1 cellular context compared by ENCODE assay signal in genomic region chr14:75126679-75127473, GRCh38.
A peak's percentile ranks its signal among the peaks of the same experiment; 100 is the strongest.
TF ChIP-seq lines count a peak whose summit lies in the region.

Gene NEK9, minus strand, starts transcription at chr14:75127048. Its CDS starts 127 bp downstream, at chr14:75126921.

TF ChIP-seq in H1, 55 proteins besides CTCF, POLR2A, EP300 and RAD21 (continued from another document):
- TF ChIP-seq KDM5A (IDR thresholded peaks at IDR 0.05; ENCODE audit: low read length) (0 out of 2 replicates have a peak, but pooled peaks have one; percentile 57), SP2 (IDR thresholded peaks at IDR 0.05; ENCODE audit: low read length) (no peak), TAF7 (optimal IDR thresholded peaks at IDR 0.05; ENCODE audit: borderline replicate concordance, low read depth, low read length) (peak; percentile 83), TAF1 (IDR thresholded peaks at IDR 0.05; ENCODE audit: low read depth, low read length) (peak; percentile 89), ASH2L (IDR thresholded peaks at IDR 0.05; ENCODE audit: low read length) (peak; percentile 98), CHD2 (IDR thresholded peaks at IDR 0.05; ENCODE audit: low read length) (0 out of 2 replicates have a peak, but pooled peaks have one; percentile 62), KDM4A (IDR thresholded peaks at IDR 0.05; ENCODE audit: low read depth, low read length, severe bottlenecking) (peak; percentile 96), GTF2F1 (IDR thresholded peaks at IDR 0.05; ENCODE audit: borderline replicate concordance, low read depth, low read length) (0 out of 2 replicates have a peak, but pooled peaks have one; percentile 18), SP1 (IDR thresholded peaks at IDR 0.05; ENCODE audit: low read depth, low read length) (no peak), GABPA (IDR thresholded peaks at IDR 0.05; ENCODE audit: borderline replicate concordance, insufficient read depth, low read length) (peak; percentile 96), RNF2 (IDR thresholded peaks at IDR 0.05; ENCODE audit: borderline replicate concordance, low read depth, low read length, missing control alignments, poor library complexity, severe bottlenecking) (no peak), POLR2AphosphoS5 (IDR thresholded peaks at IDR 0.05; ENCODE audit: low read depth, low read length) (peak; percentile 92), SRF (IDR thresholded peaks at IDR 0.05; ENCODE audit: low read depth, low read length) (no peak), JUN (IDR thresholded peaks at IDR 0.05; ENCODE audit: low read depth, low read length) (no peak), BCL11A (IDR thresholded peaks at IDR 0.05; ENCODE audit: low read depth in 2 of 2, low read length in 2 of 2) (no peak), PHF8 (conservative IDR thresholded peaks at IDR 0.05; ENCODE audit: low read depth, low read length) (peak; percentile 96), SP4 (IDR thresholded peaks at IDR 0.05; ENCODE audit: low read length) (0 out of 2 replicates have a peak, but pooled peaks have one; percentile 32), SAP30 (IDR thresholded peaks at IDR 0.05; ENCODE audit: insufficient read depth, insufficient replicate concordance, low read length) (peak; percentile 51), POU5F1 (IDR thresholded peaks at IDR 0.05; ENCODE audit: low read depth, low read length) (no peak), BACH1 (IDR thresholded peaks at IDR 0.05; ENCODE audit: low read length) (no peak)
- TF ChIP-seq, protein P1, sequence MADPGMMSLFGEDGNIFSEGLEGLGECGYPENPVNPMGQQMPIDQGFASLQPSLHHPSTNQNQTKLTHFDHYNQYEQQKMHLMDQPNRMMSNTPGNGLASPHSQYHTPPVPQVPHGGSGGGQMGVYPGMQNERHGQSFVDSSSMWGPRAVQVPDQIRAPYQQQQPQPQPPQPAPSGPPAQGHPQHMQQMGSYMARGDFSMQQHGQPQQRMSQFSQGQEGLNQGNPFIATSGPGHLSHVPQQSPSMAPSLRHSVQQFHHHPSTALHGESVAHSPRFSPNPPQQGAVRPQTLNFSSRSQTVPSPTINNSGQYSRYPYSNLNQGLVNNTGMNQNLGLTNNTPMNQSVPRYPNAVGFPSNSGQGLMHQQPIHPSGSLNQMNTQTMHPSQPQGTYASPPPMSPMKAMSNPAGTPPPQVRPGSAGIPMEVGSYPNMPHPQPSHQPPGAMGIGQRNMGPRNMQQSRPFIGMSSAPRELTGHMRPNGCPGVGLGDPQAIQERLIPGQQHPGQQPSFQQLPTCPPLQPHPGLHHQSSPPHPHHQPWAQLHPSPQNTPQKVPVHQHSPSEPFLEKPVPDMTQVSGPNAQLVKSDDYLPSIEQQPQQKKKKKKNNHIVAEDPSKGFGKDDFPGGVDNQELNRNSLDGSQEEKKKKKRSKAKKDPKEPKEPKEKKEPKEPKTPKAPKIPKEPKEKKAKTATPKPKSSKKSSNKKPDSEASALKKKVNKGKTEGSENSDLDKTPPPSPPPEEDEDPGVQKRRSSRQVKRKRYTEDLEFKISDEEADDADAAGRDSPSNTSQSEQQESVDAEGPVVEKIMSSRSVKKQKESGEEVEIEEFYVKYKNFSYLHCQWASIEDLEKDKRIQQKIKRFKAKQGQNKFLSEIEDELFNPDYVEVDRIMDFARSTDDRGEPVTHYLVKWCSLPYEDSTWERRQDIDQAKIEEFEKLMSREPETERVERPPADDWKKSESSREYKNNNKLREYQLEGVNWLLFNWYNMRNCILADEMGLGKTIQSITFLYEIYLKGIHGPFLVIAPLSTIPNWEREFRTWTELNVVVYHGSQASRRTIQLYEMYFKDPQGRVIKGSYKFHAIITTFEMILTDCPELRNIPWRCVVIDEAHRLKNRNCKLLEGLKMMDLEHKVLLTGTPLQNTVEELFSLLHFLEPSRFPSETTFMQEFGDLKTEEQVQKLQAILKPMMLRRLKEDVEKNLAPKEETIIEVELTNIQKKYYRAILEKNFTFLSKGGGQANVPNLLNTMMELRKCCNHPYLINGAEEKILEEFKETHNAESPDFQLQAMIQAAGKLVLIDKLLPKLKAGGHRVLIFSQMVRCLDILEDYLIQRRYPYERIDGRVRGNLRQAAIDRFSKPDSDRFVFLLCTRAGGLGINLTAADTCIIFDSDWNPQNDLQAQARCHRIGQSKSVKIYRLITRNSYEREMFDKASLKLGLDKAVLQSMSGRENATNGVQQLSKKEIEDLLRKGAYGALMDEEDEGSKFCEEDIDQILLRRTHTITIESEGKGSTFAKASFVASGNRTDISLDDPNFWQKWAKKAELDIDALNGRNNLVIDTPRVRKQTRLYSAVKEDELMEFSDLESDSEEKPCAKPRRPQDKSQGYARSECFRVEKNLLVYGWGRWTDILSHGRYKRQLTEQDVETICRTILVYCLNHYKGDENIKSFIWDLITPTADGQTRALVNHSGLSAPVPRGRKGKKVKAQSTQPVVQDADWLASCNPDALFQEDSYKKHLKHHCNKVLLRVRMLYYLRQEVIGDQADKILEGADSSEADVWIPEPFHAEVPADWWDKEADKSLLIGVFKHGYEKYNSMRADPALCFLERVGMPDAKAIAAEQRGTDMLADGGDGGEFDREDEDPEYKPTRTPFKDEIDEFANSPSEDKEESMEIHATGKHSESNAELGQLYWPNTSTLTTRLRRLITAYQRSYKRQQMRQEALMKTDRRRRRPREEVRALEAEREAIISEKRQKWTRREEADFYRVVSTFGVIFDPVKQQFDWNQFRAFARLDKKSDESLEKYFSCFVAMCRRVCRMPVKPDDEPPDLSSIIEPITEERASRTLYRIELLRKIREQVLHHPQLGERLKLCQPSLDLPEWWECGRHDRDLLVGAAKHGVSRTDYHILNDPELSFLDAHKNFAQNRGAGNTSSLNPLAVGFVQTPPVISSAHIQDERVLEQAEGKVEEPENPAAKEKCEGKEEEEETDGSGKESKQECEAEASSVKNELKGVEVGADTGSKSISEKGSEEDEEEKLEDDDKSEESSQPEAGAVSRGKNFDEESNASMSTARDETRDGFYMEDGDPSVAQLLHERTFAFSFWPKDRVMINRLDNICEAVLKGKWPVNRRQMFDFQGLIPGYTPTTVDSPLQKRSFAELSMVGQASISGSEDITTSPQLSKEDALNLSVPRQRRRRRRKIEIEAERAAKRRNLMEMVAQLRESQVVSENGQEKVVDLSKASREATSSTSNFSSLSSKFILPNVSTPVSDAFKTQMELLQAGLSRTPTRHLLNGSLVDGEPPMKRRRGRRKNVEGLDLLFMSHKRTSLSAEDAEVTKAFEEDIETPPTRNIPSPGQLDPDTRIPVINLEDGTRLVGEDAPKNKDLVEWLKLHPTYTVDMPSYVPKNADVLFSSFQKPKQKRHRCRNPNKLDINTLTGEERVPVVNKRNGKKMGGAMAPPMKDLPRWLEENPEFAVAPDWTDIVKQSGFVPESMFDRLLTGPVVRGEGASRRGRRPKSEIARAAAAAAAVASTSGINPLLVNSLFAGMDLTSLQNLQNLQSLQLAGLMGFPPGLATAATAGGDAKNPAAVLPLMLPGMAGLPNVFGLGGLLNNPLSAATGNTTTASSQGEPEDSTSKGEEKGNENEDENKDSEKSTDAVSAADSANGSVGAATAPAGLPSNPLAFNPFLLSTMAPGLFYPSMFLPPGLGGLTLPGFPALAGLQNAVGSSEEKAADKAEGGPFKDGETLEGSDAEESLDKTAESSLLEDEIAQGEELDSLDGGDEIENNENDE (IDR thresholded peaks at IDR 0.05; ENCODE audit: insufficient replicate concordance, low read length), result no peak
- TF ChIP-seq, protein P2, sequence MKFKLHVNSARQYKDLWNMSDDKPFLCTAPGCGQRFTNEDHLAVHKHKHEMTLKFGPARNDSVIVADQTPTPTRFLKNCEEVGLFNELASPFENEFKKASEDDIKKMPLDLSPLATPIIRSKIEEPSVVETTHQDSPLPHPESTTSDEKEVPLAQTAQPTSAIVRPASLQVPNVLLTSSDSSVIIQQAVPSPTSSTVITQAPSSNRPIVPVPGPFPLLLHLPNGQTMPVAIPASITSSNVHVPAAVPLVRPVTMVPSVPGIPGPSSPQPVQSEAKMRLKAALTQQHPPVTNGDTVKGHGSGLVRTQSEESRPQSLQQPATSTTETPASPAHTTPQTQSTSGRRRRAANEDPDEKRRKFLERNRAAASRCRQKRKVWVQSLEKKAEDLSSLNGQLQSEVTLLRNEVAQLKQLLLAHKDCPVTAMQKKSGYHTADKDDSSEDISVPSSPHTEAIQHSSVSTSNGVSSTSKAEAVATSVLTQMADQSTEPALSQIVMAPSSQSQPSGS (IDR thresholded peaks at IDR 0.05; ENCODE audit: low read length), result 0 out of 2 replicates have a peak, but pooled peaks have one; percentile 21
- TF ChIP-seq, protein P3, sequence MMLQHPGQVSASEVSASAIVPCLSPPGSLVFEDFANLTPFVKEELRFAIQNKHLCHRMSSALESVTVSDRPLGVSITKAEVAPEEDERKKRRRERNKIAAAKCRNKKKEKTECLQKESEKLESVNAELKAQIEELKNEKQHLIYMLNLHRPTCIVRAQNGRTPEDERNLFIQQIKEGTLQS (IDR thresholded peaks at IDR 0.05; ENCODE audit: insufficient read depth, low read depth, low read length), result no peak
- TF ChIP-seq, protein P4, sequence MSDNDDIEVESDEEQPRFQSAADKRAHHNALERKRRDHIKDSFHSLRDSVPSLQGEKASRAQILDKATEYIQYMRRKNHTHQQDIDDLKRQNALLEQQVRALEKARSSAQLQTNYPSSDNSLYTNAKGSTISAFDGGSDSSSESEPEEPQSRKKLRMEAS (IDR thresholded peaks at IDR 0.05), result peak; percentile 70
